Comparison of ENCODE assay signal across 28 cellular contexts in genomic region chr16:30834130-30834740, GRCh38.
"Had no signal": no experiment of that assay in that cellular context is flagged by ENCODE, and none has a peak within 500 bp of the region (broad histone marks: within the 10 kb centered on the region; RNA-seq: fewer than 3 reads in every experiment).

No MANE protein-coding gene starts in this region.

- H3K27me3 ChIP-seq: adrenal gland, ascending aorta, breast epithelium, cardiac muscle cell, colonic mucosa, foreskin keratinocyte, gastrocnemius medialis had no signal

- H3K4me1 ChIP-seq: adrenal gland, ascending aorta, breast epithelium, foreskin keratinocyte, gastrocnemius medialis had no signal

- ATAC-seq: activated CD4-positive, alpha-beta T cell treated with anti-CD3 and anti-CD28 coated beads for 36 hours; activated CD8-positive, alpha-beta memory T cell treated with anti-CD3 and anti-CD28 coated beads, Interleukin-2, amount 10 ng/mL, durations not matched to agents 7 days and 5 days; activated CD8-positive, alpha-beta T cell treated with anti-CD3 and anti-CD28 coated beads, Interleukin-2, amount 10 ng/mL, durations not matched to agents 7 days and 5 days; activated naive CD8-positive, alpha-beta T cell treated with anti-CD3 and anti-CD28 coated beads, Interleukin-2, amount 50 U/mL, for 24 hours; foreskin keratinocyte; gastrocnemius medialis had no signal

- DNase-seq: activated CD4-positive, alpha-beta memory T cell treated with anti-CD3 and anti-CD28 coated beads for 36 hours; activated CD4-positive, alpha-beta T cell treated with anti-CD3 and anti-CD28 coated beads for 36 hours; activated CD4-positive, alpha-beta T cell treated with anti-CD3 and anti-CD28 coated beads, Interleukin-2, amount 10 ng/mL, durations not matched to agents 24 days and 14 days; activated CD4-positive, CD25-positive, alpha-beta regulatory T cell; activated CD4-positive, CD25-positive, alpha-beta regulatory T cell treated with anti-CD3 and anti-CD28 coated beads, Interleukin-2, amount 50 U/mL, for 72 hours; activated CD8-positive, alpha-beta memory T cell treated with anti-CD3 and anti-CD28 coated beads, Interleukin-2, amount 10 ng/mL, durations not matched to agents 7 days and 5 days; activated CD8-positive, alpha-beta memory T cell treated with anti-CD3 and anti-CD28 coated beads, Interleukin-2, amount 50 U/mL, for 4 hours; activated CD8-positive, alpha-beta T cell treated with anti-CD3 and anti-CD28 coated beads, Interleukin-2, amount 10 ng/mL, durations not matched to agents 7 days and 5 days; activated effector memory CD4-positive, alpha-beta T cell treated with anti-CD3 and anti-CD28 coated beads, Interleukin-2, amount 50 U/mL, for 16 hours; activated naive CD4-positive, alpha-beta T cell treated with anti-CD3 and anti-CD28 coated beads for 36 hours; activated naive CD8-positive, alpha-beta T cell treated with anti-CD3 and anti-CD28 coated beads for 36 hours; activated naive CD8-positive, alpha-beta T cell treated with anti-CD3 and anti-CD28 coated beads, Interleukin-2, amount 50 U/mL, for 24 hours; activated T-cell treated with anti-CD3 and anti-CD28 coated beads, Interleukin-2, amount 50 U/mL, for 1 hour; activated T-cell treated with anti-CD3 and anti-CD28 coated beads, Interleukin-2, amount 50 U/mL, for 48 hours; adrenal gland; amygdala; central memory CD4-positive, alpha-beta T cell; cerebellar nuclear complex; colonic mucosa; effector CD8-positive, alpha-beta T cell; foreskin keratinocyte; gastrocnemius medialis; glutamatergic neuron; T-helper 2 cell had no signal

- H3K4me3 ChIP-seq: adrenal gland, ascending aorta, breast epithelium, cardiac muscle cell, colonic mucosa, gastrocnemius medialis had no signal

- H3K36me3 ChIP-seq: adrenal gland, breast epithelium, cardiac muscle cell, colonic mucosa, gastrocnemius medialis had no signal

- H3K27ac ChIP-seq: adrenal gland, ascending aorta, breast epithelium, cardiac muscle cell, colonic mucosa, epithelial cell of prostate, foreskin keratinocyte, gastrocnemius medialis had no signal

- H3K9me3 ChIP-seq: adrenal gland, ascending aorta, breast epithelium, colonic mucosa, gastrocnemius medialis had no signal
